18 cellular contexts compared by ENCODE assay signal in the genomic region with DNA sequence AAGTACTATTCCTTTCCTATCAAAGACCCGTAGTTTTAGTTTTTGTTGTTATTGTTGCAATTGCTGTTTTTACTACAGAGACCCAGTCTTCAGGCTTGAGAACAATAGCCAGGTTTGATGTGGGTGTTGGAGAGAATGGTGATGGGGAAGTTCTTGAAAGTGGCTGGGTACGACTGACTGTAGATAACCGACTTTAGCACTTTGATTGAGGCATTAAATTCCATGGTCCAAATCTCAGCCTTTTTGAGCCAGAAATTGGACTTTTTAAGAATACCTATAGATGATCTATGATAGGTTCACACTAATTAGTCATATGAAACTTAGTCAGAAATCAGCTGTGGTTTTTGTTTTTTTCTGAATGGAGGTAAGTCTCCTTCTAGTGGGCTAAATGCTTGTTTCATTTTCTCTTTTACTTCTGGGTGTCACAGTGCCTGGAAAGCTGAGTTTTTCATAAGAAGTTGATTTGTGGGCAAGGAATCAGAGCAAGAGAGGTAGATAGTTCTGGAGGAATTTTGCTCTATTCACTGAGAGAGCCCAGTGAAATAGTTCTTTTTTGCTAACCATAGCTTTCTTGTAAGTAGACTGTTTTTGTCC. TPM values are rescaled to one million over a fixed set of nuclear protein-coding genes. Genes with fewer than 3 reads are reported as not detected.
DNase-seq lines count a peak whose midpoint lies in the region; ATAC-seq and TF ChIP-seq lines count a peak whose summit lies in the region.
"Had no signal": no experiment of that assay in that cellular context is flagged by ENCODE, and none has a peak within 500 bp of the region (broad histone marks: within the 10 kb centered on the region; RNA-seq: fewer than 3 reads in every experiment).

No MANE protein-coding gene starts in this region.

- no peak for DNase-seq in activated T-cell treated with anti-CD3 and anti-CD28 coated beads, Interleukin-2, amount 50 U/mL, for 72 hours
- DNase-seq in activated T-cell treated with anti-CD3 and anti-CD28 coated beads, Interleukin-2, amount 50 U/mL, for 1 hour = no peak
- DNase-seq in Right ventricle myocardium superior (no peak), EL (no peak), SKM-1 treated with dmso at 0.1 percent for 144 hours (lab: John Stamatoyannopoulos, UW; ENCODE audit: unreplicated experiment) (no peak)
- DNase-seq: activated CD4-positive, alpha-beta T cell treated with anti-CD3 and anti-CD28 coated beads, Interleukin-2, amount 50 U/mL, for 4 hours; Caco-2; caudate nucleus; hypothalamus; kidney glomerular epithelial cell; NCI-H187; NCI-H446; right cardiac atrium had no signal

- peaks cover 42% of the 10 kb centered on the region for H3K79me2 ChIP-seq in Loucy (ENCODE audit: insufficient read depth, low read length)

- H3K27me3 ChIP-seq in Loucy (ENCODE audit: insufficient read depth, low read length, poor library complexity, severe bottlenecking) = no peaks in the 10 kb centered on the region
- H3K27me3 ChIP-seq: neutrophil had no signal

- peak; percentile 59 to 62 for ATAC-seq in activated T-cell treated with anti-CD3 and anti-CD28 coated beads, Interleukin-2, amount 50 U/mL, for 72 hours (replicated peaks in 1 of 2)
- ATAC-seq in stimulated activated memory B cell treated with anti-CD40 and anti-IgM and Interleukin-4, amounts not matched to agents 10 μg/mL and 1 μg/mL and 100 μg/mL, for 72 hours = no peak
- ATAC-seq in Right ventricle myocardium superior (ENCODE audit: poor library complexity) = no peak
- ATAC-seq: HCT116, right cardiac atrium had no signal

- peak overlapping the region; percentile 34 for H3K4me3 ChIP-seq in Loucy (ENCODE audit: low read length, poor library complexity, severe bottlenecking)

- H3K9me3 ChIP-seq in Loucy (ENCODE audit: insufficient read depth, low read depth, low read length) = no peaks in the 10 kb centered on the region
- H3K9me3 ChIP-seq: Caco-2, neutrophil had no signal

- no peaks in the 10 kb centered on the region for H3K9me2 ChIP-seq in Loucy (replicated peaks; ENCODE audit: low read depth, low read length)

- TF ChIP-seq CTCF in Loucy (conservative IDR thresholded peaks at IDR 0.05; ENCODE audit: low read length) = no peak

- H3K36me3 ChIP-seq in Loucy (ENCODE audit: insufficient read depth, low read length) = peaks cover 23% of the 10 kb centered on the region; the same call in 1 of the 2 replicates

- peak overlapping the region; percentile 66 to 76 for H3K4me3 Mint-ChIP-seq in activated T-cell treated with anti-CD3 and anti-CD28 coated beads, Interleukin-2, amount 50 U/mL, for 72 hours
- peak overlapping the region; percentile 66 for H3K4me3 Mint-ChIP-seq in activated naive CD8-positive, alpha-beta T cell
- H3K4me3 Mint-ChIP-seq in stimulated activated memory B cell treated with anti-CD40 and anti-IgM and Interleukin-4, amounts not matched to agents 10 μg/mL and 1 μg/mL and 100 μg/mL, for 72 hours = no peak overlapping the region

- H3K36me3 Mint-ChIP-seq in activated T-cell treated with anti-CD3 and anti-CD28 coated beads, Interleukin-2, amount 50 U/mL, for 72 hours (ENCODE audit: insufficient read depth in 2 of 2) = peaks cover 15 to 27% of the 10 kb centered on the region in 2 donors
- peaks cover 21% of the 10 kb centered on the region for H3K36me3 Mint-ChIP-seq in activated naive CD8-positive, alpha-beta T cell
- peaks cover 27% of the 10 kb centered on the region for H3K36me3 Mint-ChIP-seq in stimulated activated memory B cell treated with anti-CD40 and anti-IgM and Interleukin-4, amounts not matched to agents 10 μg/mL and 1 μg/mL and 100 μg/mL, for 72 hours

- H3K4me1 Mint-ChIP-seq in activated T-cell treated with anti-CD3 and anti-CD28 coated beads, Interleukin-2, amount 50 U/mL, for 72 hours (ENCODE audit: low read depth) = peaks cover 45% of the 10 kb centered on the region
- peaks cover 44% of the 10 kb centered on the region for H3K4me1 Mint-ChIP-seq in activated naive CD8-positive, alpha-beta T cell (ENCODE audit: low read depth)
- peaks cover 44% of the 10 kb centered on the region for H3K4me1 Mint-ChIP-seq in stimulated activated memory B cell treated with anti-CD40 and anti-IgM and Interleukin-4, amounts not matched to agents 10 μg/mL and 1 μg/mL and 100 μg/mL, for 72 hours

- peaks cover 16% of the 10 kb centered on the region for H4K20me1 ChIP-seq in Loucy (ENCODE audit: insufficient read depth, low read length, poor library complexity, severe bottlenecking)

- peak overlapping the region; percentile 43 for H3K9ac ChIP-seq in Loucy (ENCODE audit: low read depth, low read length, poor library complexity, severe bottlenecking)

- H2AFZ ChIP-seq in Loucy (ENCODE audit: low read length) = no peak overlapping the region

- H3F3A ChIP-seq in Loucy (ENCODE audit: low read depth) = no peaks in the 10 kb centered on the region

- H3K27me3 Mint-ChIP-seq in activated T-cell treated with anti-CD3 and anti-CD28 coated beads, Interleukin-2, amount 50 U/mL, for 72 hours (ENCODE audit: low read depth) = no peaks in the 10 kb centered on the region
- H3K27me3 Mint-ChIP-seq in activated naive CD8-positive, alpha-beta T cell = no peaks in the 10 kb centered on the region
- H3K27me3 Mint-ChIP-seq in stimulated activated memory B cell treated with anti-CD40 and anti-IgM and Interleukin-4, amounts not matched to agents 10 μg/mL and 1 μg/mL and 100 μg/mL, for 72 hours = no peaks in the 10 kb centered on the region

- peaks cover 41% of the 10 kb centered on the region for H3K4me1 ChIP-seq in Loucy (ENCODE audit: insufficient read depth, low read length, poor library complexity, severe bottlenecking)

- peak overlapping the region; percentile 92 for H3K27ac Mint-ChIP-seq in activated T-cell treated with anti-CD3 and anti-CD28 coated beads, Interleukin-2, amount 50 U/mL, for 72 hours
- peak overlapping the region; percentile 75 for H3K27ac Mint-ChIP-seq in activated naive CD8-positive, alpha-beta T cell
- H3K27ac Mint-ChIP-seq in stimulated activated memory B cell treated with anti-CD40 and anti-IgM and Interleukin-4, amounts not matched to agents 10 μg/mL and 1 μg/mL and 100 μg/mL, for 72 hours = peak overlapping the region; percentile 67

- no peaks in the 10 kb centered on the region for H3K9me3 Mint-ChIP-seq in activated T-cell treated with anti-CD3 and anti-CD28 coated beads, Interleukin-2, amount 50 U/mL, for 72 hours
- H3K9me3 Mint-ChIP-seq in activated naive CD8-positive, alpha-beta T cell (ENCODE audit: low read depth) = no peaks in the 10 kb centered on the region
- no peaks in the 10 kb centered on the region for H3K9me3 Mint-ChIP-seq in stimulated activated memory B cell treated with anti-CD40 and anti-IgM and Interleukin-4, amounts not matched to agents 10 μg/mL and 1 μg/mL and 100 μg/mL, for 72 hours

- intact Hi-C loops in Right ventricle myocardium superior (cut with DNase I) = no loop called here

- peak overlapping the region; percentile 95 for H3K4me2 ChIP-seq in Loucy (ENCODE audit: low read depth, low read length, poor library complexity, severe bottlenecking)

RNA-seq across cellular contexts. Expression of a gene that starts 2.8 kb away (rescaled TPM):
- total RNA-seq in activated T-cell treated with anti-CD3 and anti-CD28 coated beads, Interleukin-2, amount 50 U/mL, for 72 hours = 10 to 100 TPM; 74.2 to 89.9 TPM
- total RNA-seq in Right ventricle myocardium superior = 17.6 TPM

RNA-seq across cellular contexts. Expression of a gene that starts 21.2 kb away (rescaled TPM):
- total RNA-seq in activated T-cell treated with anti-CD3 and anti-CD28 coated beads, Interleukin-2, amount 50 U/mL, for 72 hours = 100 to 1,000 TPM; 486 to 615 TPM
- 800 TPM for total RNA-seq in Right ventricle myocardium superior

Comparison
In these comparisons a context has a peak if more than half of its experiments do, and no peak if none do; other contexts are left out.
1. ATAC-seq: peak in activated T-cell treated with anti-CD3 and anti-CD28 coated beads, Interleukin-2, amount 50 U/mL, for 72 hours (2 of 2); none in stimulated activated memory B cell treated with anti-CD40 and anti-IgM and Interleukin-4, amounts not matched to agents 10 μg/mL and 1 μg/mL and 100 μg/mL, for 72 hours (single experiment) and Right ventricle myocardium superior (single experiment).
2. Peak in every context shown above with its lines, with median percentiles within 50 percentile points of each other: H3K27ac Mint-ChIP-seq.